13 cellular contexts compared by ENCODE assay signal in genomic region chr15:71677352-71677751, GRCh38.
DNase-seq lines count a peak whose midpoint lies in the region; ATAC-seq and TF ChIP-seq lines count a peak whose summit lies in the region.
"Had no signal": no experiment of that assay in that cellular context is flagged by ENCODE, and none has a peak within 500 bp of the region (broad histone marks: within the 10 kb centered on the region; RNA-seq: fewer than 3 reads in every experiment).

No MANE protein-coding gene starts in this region.

- H3K4me3 ChIP-seq in breast epithelium (no peak overlapping the region), vagina (no peak overlapping the region)
- H3K4me3 ChIP-seq: thyroid gland had no signal

- intact Hi-C loops in Right ventricle myocardium superior (cut with DNase I): no loop called here
- intact Hi-C loops in cardiac septum (cut with DNase I): no loop called here
- intact Hi-C loops in breast epithelium (cut with DNase I; ENCODE audit: low total_unique reads): no loop called here
- intact Hi-C loops in vagina (cut with DNase I): no loop called here

- peaks cover 64% of the 10 kb centered on the region for H3K4me1 Mint-ChIP-seq in mesothelial cell of epicardium
- H3K4me1 Mint-ChIP-seq: central memory CD8-positive, alpha-beta T cell had no signal

- no peaks in the 10 kb centered on the region for H3K9me3 ChIP-seq in breast epithelium
- no peaks in the 10 kb centered on the region for H3K9me3 ChIP-seq in vagina
- H3K9me3 ChIP-seq: thyroid gland had no signal

- ATAC-seq in Right ventricle myocardium superior (ENCODE audit: poor library complexity) (peak; percentile 56), HG02571 (IDR thresholded peaks at IDR 0.05; ENCODE audit: unreplicated experiment) (no peak)

- H3K4me3 Mint-ChIP-seq in mesothelial cell of epicardium: no peak overlapping the region
- H3K4me3 Mint-ChIP-seq: activated naive CD8-positive, alpha-beta T cell; central memory CD8-positive, alpha-beta T cell had no signal

- TF ChIP-seq POLR2A in breast epithelium (IDR thresholded peaks at IDR 0.05) (no peak), vagina (IDR thresholded peaks at IDR 0.05) (no peak)

- no peaks in the 10 kb centered on the region for H3K36me3 ChIP-seq in breast epithelium
- H3K36me3 ChIP-seq in vagina: no peaks in the 10 kb centered on the region
- H3K36me3 ChIP-seq: thyroid gland had no signal

- H3K27ac Mint-ChIP-seq in mesothelial cell of epicardium: peak overlapping the region; percentile 86

- no peaks in the 10 kb centered on the region for H3K27me3 Mint-ChIP-seq in mesothelial cell of epicardium (ENCODE audit: low read depth)

- DNase-seq in Right ventricle myocardium superior: no peak
- no peak for DNase-seq in cardiac septum (ENCODE audit: low spot score)
- DNase-seq in breast epithelium (ENCODE audit: low spot score in 2 of 2): no peak
- DNase-seq in mesothelial cell of epicardium (ENCODE audit: low spot score in 2 of 2, unreplicated experiment in 2 of 2): no peak
- peak in 1 of 2 donors; percentile 42 for DNase-seq in vagina (ENCODE audit: extremely low spot score in 2 of 2)
- no peak for DNase-seq in effector CD8-positive, alpha-beta T cell (lab: John Stamatoyannopoulos, UW)
- no peak for DNase-seq in midbrain (lab: John Stamatoyannopoulos, UW)
- DNase-seq: NCI-H1694 treated with DMSO at 0.1 percent for 48 hours, thyroid gland had no signal

- H3K27ac ChIP-seq in breast epithelium: peak overlapping the region; percentile 5 to 13
- peak overlapping the region; percentile 66 for H3K27ac ChIP-seq in vagina
- H3K27ac ChIP-seq: thyroid gland, VCaP had no signal

- H3K9me3 Mint-ChIP-seq in mesothelial cell of epicardium: no peaks in the 10 kb centered on the region
- H3K9me3 Mint-ChIP-seq: central memory CD8-positive, alpha-beta T cell had no signal

- H3K4me1 ChIP-seq in breast epithelium: peaks cover 0 to 5% of the 10 kb centered on the region in 2 donors
- peaks cover 54% of the 10 kb centered on the region for H3K4me1 ChIP-seq in vagina
- H3K4me1 ChIP-seq: thyroid gland had no signal

- TF ChIP-seq CTCF in breast epithelium (IDR thresholded peaks at IDR 0.05) (no peak), mesothelial cell of epicardium (IDR thresholded peaks at IDR 0.05; ENCODE audit: unreplicated experiment) (no peak), vagina (IDR thresholded peaks at IDR 0.05) (no peak)

- H3K27me3 ChIP-seq in breast epithelium: no peaks in the 10 kb centered on the region
- no peaks in the 10 kb centered on the region for H3K27me3 ChIP-seq in vagina
- H3K27me3 ChIP-seq: thyroid gland had no signal

- H3K36me3 Mint-ChIP-seq in mesothelial cell of epicardium: peaks cover 2% of the 10 kb centered on the region
- H3K36me3 Mint-ChIP-seq: activated naive CD8-positive, alpha-beta T cell had no signal
